Comparison of ENCODE assay signal across 11 cellular contexts in genomic region chr14:72129283-72129682, GRCh38.
"Had no signal": no experiment of that assay in that cellular context is flagged by ENCODE, and none has a peak within 500 bp of the region (broad histone marks: within the 10 kb centered on the region; RNA-seq: fewer than 3 reads in every experiment).

No MANE protein-coding gene starts in this region.

- H3K4me3 ChIP-seq: gastrocnemius medialis, skin epidermis, thyroid gland had no signal

- ATAC-seq: gastrocnemius medialis had no signal

- H3K27ac ChIP-seq: gastrocnemius medialis, parathyroid adenoma, skin epidermis, thyroid gland had no signal

- H3K4me1 Mint-ChIP-seq: central memory CD8-positive, alpha-beta T cell had no signal

- H3K9me3 ChIP-seq: gastrocnemius medialis, thyroid gland had no signal

- H3K36me3 ChIP-seq: gastrocnemius medialis, thyroid gland had no signal

- H3K27me3 ChIP-seq: gastrocnemius medialis, thyroid gland had no signal

- H3K4me3 Mint-ChIP-seq: central memory CD8-positive, alpha-beta T cell had no signal

- DNase-seq: activated CD4-positive, alpha-beta T cell treated with anti-CD3 and anti-CD28 coated beads for 48 hours; activated naive CD4-positive, alpha-beta T cell treated with Interleukin-2 at 50 U/mL for 16 hours; cortex of kidney; effector memory CD4-positive, alpha-beta T cell; gastrocnemius medialis; islet precursor cell; midbrain; thyroid gland had no signal

- H3K4me1 ChIP-seq: gastrocnemius medialis, parathyroid adenoma, thyroid gland had no signal
